ENCODE assay signal across 10 cellular contexts in the genomic region with DNA sequence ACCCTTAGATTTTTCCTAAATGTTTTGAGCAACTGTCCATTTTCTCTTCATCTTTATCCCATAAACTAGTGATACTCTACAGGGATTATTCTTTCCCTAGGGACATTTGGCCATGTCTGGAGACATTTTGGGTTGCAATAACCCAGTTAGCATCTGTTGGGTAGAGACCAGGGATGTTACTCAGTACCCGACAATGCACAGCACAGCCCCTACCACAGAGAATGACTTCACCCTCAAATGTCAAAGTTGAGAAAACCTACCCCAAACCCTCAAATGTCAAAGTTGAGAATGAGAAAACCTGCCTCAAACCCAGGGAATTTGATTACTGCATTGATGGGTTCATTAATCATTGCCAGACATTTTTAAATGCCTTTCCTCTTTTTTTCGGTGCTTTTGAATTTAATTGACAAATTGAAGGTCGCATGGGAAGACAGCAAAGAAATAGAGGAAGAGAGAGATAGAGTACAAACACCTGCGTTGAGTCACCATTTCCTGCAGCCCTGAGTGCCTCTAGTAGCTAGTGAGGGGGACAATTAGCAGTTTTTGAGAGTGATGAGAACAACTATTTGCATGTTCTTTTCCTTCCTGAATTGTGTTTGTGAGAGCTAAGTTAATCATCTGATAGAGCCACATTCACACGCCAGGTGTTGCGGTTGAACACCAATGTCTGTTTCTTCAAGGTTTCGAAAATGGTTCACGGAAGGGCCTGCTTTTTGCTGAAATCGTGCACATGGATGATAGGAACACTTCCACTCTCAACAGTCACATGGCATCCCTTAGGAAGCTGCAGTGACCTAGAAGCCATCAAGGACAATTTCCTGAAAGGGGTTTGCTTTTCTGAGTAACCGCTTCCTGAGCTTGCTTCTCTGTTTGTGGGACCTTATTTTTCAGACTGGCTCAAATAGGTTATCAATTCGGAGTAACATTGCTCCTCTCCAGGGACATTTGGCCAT.
DNase-seq lines count a peak whose midpoint lies in the region; ATAC-seq, FAIRE-seq and TF ChIP-seq lines count a peak whose summit lies in the region.
"Had no signal": no experiment of that assay in that cellular context is flagged by ENCODE, and none has a peak within 500 bp of the region (broad histone marks: within the 10 kb centered on the region; RNA-seq: fewer than 3 reads in every experiment).

No MANE protein-coding gene starts in this region.

- H3K36me3 ChIP-seq in small intestine (ENCODE audit: control insufficient read depth in 2 of 2, insufficient read depth in 2 of 2, low read length in 2 of 2), result no peaks in the 10 kb centered on the region

- H3K4me1 ChIP-seq in small intestine (ENCODE audit: control insufficient read depth in 2 of 2, insufficient read depth in 1 of 2, low read depth in 1 of 2, low read length in 1 of 2), result no peaks in the 10 kb centered on the region

- no peaks in the 10 kb centered on the region for H3K36me3 Mint-ChIP-seq in stimulated activated effector memory CD8-positive, alpha-beta T cell treated with anti-CD3 and anti-CD28 coated beads, Interleukin-12 subunit alpha, Interleukin-12 subunit beta, amount 100 ng/mL, for 72 hours

- H3K4me3 Mint-ChIP-seq in stimulated activated effector memory CD8-positive, alpha-beta T cell treated with anti-CD3 and anti-CD28 coated beads, Interleukin-12 subunit alpha, Interleukin-12 subunit beta, amount 100 ng/mL, for 72 hours, result no peak overlapping the region

- H3K27me3 ChIP-seq in small intestine (ENCODE audit: control insufficient read depth in 2 of 2, insufficient read depth in 2 of 2, low read length in 2 of 2), result no peaks in the 10 kb centered on the region

- H3K9me3 ChIP-seq in small intestine (ENCODE audit: control insufficient read depth, low read depth), result no peaks in the 10 kb centered on the region

- 68 to 90% (median 76%) methylated on average over 10 to 11 of the region's 11 CpGs for WGBS in small intestine, 3 donors

- H3K4me1 Mint-ChIP-seq in stimulated activated effector memory CD8-positive, alpha-beta T cell treated with anti-CD3 and anti-CD28 coated beads, Interleukin-12 subunit alpha, Interleukin-12 subunit beta, amount 100 ng/mL, for 72 hours, result no peaks in the 10 kb centered on the region

- no peak overlapping the region for H3K4me3 ChIP-seq in small intestine (ENCODE audit: low read depth in 1 of 2, low read length in 2 of 2)
- H3K4me3 ChIP-seq: K562 had no signal

- CTCF ChIA-PET in HEK293T (lab: Yijun Ruan, JAX), result no interaction called here

- no peak for DNase-seq in stimulated activated effector memory CD8-positive, alpha-beta T cell treated with anti-CD3 and anti-CD28 coated beads, Interleukin-12 subunit alpha, Interleukin-12 subunit beta, amount 100 ng/mL, for 72 hours (ENCODE audit: low spot score in 2 of 2)
- DNase-seq in mesenteric fat pad (ENCODE audit: low spot score) (no peak), HEK293T (ENCODE audit: extremely low spot score) (no peak), small intestine (no peak)
- DNase-seq: central memory CD4-positive, alpha-beta T cell had no signal

- ATAC-seq in GM19023 (IDR thresholded peaks at IDR 0.05; ENCODE audit: unreplicated experiment) (peak; percentile 95), GM21723 (IDR thresholded peaks at IDR 0.05; ENCODE audit: unreplicated experiment) (peak; percentile 97), HG03432 (IDR thresholded peaks at IDR 0.05; ENCODE audit: unreplicated experiment) (peak; percentile 97)
- ATAC-seq in stimulated activated effector memory CD8-positive, alpha-beta T cell treated with anti-CD3 and anti-CD28 coated beads, Interleukin-12 subunit alpha, Interleukin-12 subunit beta, amount 100 ng/mL, for 72 hours, result peak; percentile 48
- ATAC-seq: K562 had no signal

- H3K9me3 Mint-ChIP-seq in stimulated activated effector memory CD8-positive, alpha-beta T cell treated with anti-CD3 and anti-CD28 coated beads, Interleukin-12 subunit alpha, Interleukin-12 subunit beta, amount 100 ng/mL, for 72 hours, result no peaks in the 10 kb centered on the region

- FAIRE-seq in small intestine (lab: Jason Lieb, UNC), result no peak
- FAIRE-seq: K562, urothelium cell line had no signal

- no peak overlapping the region for H3K27ac Mint-ChIP-seq in stimulated activated effector memory CD8-positive, alpha-beta T cell treated with anti-CD3 and anti-CD28 coated beads, Interleukin-12 subunit alpha, Interleukin-12 subunit beta, amount 100 ng/mL, for 72 hours

- no peak overlapping the region for H3K27ac ChIP-seq in small intestine (ENCODE audit: low read depth in 1 of 2, low read length in 1 of 2)

- POLR2A ChIA-PET in HEK293T (lab: Yijun Ruan, JAX), result no interaction called here

TF ChIP-seq in HEK293T, 16 proteins besides CTCF, POLR2A, EP300 and RAD21:
- no peak for TF ChIP-seq ZNF384 (IDR thresholded peaks at IDR 0.05)
- TF ChIP-seq ARNT (IDR thresholded peaks at IDR 0.05), result no peak
- TF ChIP-seq SUZ12 (IDR thresholded peaks at IDR 0.05), result no peak
- TF ChIP-seq FOXK2 (IDR thresholded peaks at IDR 0.05), result no peak
- no peak for TF ChIP-seq TARDBP (IDR thresholded peaks at IDR 0.05)
- TF ChIP-seq ELF4 (IDR thresholded peaks at IDR 0.05), result no peak
- no peak for TF ChIP-seq NFRKB (IDR thresholded peaks at IDR 0.05)
- no peak for TF ChIP-seq LEF1 (IDR thresholded peaks at IDR 0.05; ENCODE audit: borderline replicate concordance)
- TF ChIP-seq BHLHE40 (IDR thresholded peaks at IDR 0.05; ENCODE audit: borderline replicate concordance), result no peak
- TF ChIP-seq, protein P1, sequence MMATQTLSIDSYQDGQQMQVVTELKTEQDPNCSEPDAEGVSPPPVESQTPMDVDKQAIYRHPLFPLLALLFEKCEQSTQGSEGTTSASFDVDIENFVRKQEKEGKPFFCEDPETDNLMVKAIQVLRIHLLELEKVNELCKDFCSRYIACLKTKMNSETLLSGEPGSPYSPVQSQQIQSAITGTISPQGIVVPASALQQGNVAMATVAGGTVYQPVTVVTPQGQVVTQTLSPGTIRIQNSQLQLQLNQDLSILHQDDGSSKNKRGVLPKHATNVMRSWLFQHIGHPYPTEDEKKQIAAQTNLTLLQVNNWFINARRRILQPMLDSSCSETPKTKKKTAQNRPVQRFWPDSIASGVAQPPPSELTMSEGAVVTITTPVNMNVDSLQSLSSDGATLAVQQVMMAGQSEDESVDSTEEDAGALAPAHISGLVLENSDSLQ (IDR thresholded peaks at IDR 0.05), result no peak
